8 cellular contexts compared by ENCODE assay signal in genomic region chr5:170278611-170279500, GRCh38. TPM values are rescaled to one million over a fixed set of nuclear protein-coding genes. Genes with fewer than 3 reads are reported as not detected.
A peak's percentile ranks its signal among the peaks of the same experiment; 100 is the strongest.
DNase-seq lines count a peak whose midpoint lies in the region; ATAC-seq and TF ChIP-seq lines count a peak whose summit lies in the region.

No MANE protein-coding gene starts in this region.

- intact Hi-C loops in ovary (cut with DNase I) = no loop called here

- H3K4me3 ChIP-seq in iPS-15b (ENCODE audit: low read depth, low read length) (no peak overlapping the region), ovary (no peak overlapping the region)

- H3K36me3 ChIP-seq in iPS-15b (ENCODE audit: control insufficient read depth, insufficient read depth, low read length) = no peaks in the 10 kb centered on the region
- no peaks in the 10 kb centered on the region for H3K36me3 ChIP-seq in ovary

- peak; percentile 96 for DNase-seq in GF-D8 (lab: John Stamatoyannopoulos, UW)
- DNase-seq in M059J (ENCODE audit: low read depth) = peak; percentile 63
- peak; percentile 87 for DNase-seq in activated CD8-positive, alpha-beta memory T cell treated with anti-CD3 and anti-CD28 coated beads, Interleukin-2, amount 50 U/mL, for 1 hour (ENCODE audit: extremely low read depth)
- DNase-seq in stimulated activated CD8-positive, alpha-beta memory T cell treated with anti-CD3 and anti-CD28 coated beads, Interleukin-4, amount 100 ng/mL, for 24 hours (ENCODE audit: low read depth) = peak; percentile 75
- no peak for DNase-seq in amniotic stem cell (lab: John Stamatoyannopoulos, UW)
- DNase-seq in ovary = no peak

- no peak for TF ChIP-seq CTCF in ovary (IDR thresholded peaks at IDR 0.05)

- H3K9me3 ChIP-seq in iPS-15b (ENCODE audit: control insufficient read depth, insufficient read depth, low read length) (no peaks in the 10 kb centered on the region), ovary (no peaks in the 10 kb centered on the region)

- 73 to 79% (median 78%) methylated on average over 9 of the region's 9 CpGs for WGBS in ovary, 3 donors

- TF ChIP-seq POLR2A in ovary (IDR thresholded peaks at IDR 0.05) = no peak

- peak; percentile 92 for ATAC-seq in GM21723 (IDR thresholded peaks at IDR 0.05; ENCODE audit: unreplicated experiment)

- peaks cover 24% of the 10 kb centered on the region for H3K4me1 ChIP-seq in iPS-15b (ENCODE audit: control insufficient read depth, insufficient read depth, low read length)
- peaks cover 4% of the 10 kb centered on the region for H3K4me1 ChIP-seq in ovary (ENCODE audit: insufficient read depth)

- H3K27ac ChIP-seq in ovary = no peak overlapping the region

- H3K27me3 ChIP-seq in iPS-15b (ENCODE audit: control insufficient read depth, insufficient read depth, low read length) (peaks cover 12% of the 10 kb centered on the region), ovary (no peaks in the 10 kb centered on the region)

- TF ChIP-seq EP300 in ovary (IDR thresholded peaks at IDR 0.05) = no peak

- H3K9ac ChIP-seq in iPS-15b (ENCODE audit: low read depth, low read length) = peak overlapping the region; percentile 24

RNA-seq across cellular contexts. Expression of gene LCP2, which starts 18.7 kb away (rescaled TPM):
- total RNA-seq in M059J (2014; rRNA removed; shearing (Covaris generic)) = 0.69 TPM in 1 of 2 replicates, not detected in the other
- total RNA-seq in ovary = 10 to 100 TPM in 3 of 7 donors, 1 to 10 TPM in 4; 5.0 to 15.7 (median 6.4) TPM
- polyA plus RNA-seq in ovary = 10 to 100 TPM in 1 of 2 donors, 1 to 10 TPM in 1; 3.1 to 31.1 TPM

RNA-seq across cellular contexts. Expression of gene C5orf58, which starts 46.1 kb away (rescaled TPM):
- total RNA-seq in M059J (2014; rRNA removed; shearing (Covaris generic)) = not detected in 2 replicates
- total RNA-seq in ovary = not detected
- under 1 TPM in 1 of 2 donors, not detected in 1; 0.36 TPM for polyA plus RNA-seq in ovary

Comparison
In these comparisons a context has a peak if more than half of its experiments do, and no peak if none do; other contexts are left out.
1. DNase-seq: peak in GF-D8 (single experiment), M059J (single experiment), activated CD8-positive, alpha-beta memory T cell treated with anti-CD3 and anti-CD28 coated beads, Interleukin-2, amount 50 U/mL, for 1 hour (single experiment) and stimulated activated CD8-positive, alpha-beta memory T cell treated with anti-CD3 and anti-CD28 coated beads, Interleukin-4, amount 100 ng/mL, for 24 hours (single experiment); none in amniotic stem cell (single experiment) and ovary (0 of 5).